24 cellular contexts compared by ENCODE assay signal in the genomic region with DNA sequence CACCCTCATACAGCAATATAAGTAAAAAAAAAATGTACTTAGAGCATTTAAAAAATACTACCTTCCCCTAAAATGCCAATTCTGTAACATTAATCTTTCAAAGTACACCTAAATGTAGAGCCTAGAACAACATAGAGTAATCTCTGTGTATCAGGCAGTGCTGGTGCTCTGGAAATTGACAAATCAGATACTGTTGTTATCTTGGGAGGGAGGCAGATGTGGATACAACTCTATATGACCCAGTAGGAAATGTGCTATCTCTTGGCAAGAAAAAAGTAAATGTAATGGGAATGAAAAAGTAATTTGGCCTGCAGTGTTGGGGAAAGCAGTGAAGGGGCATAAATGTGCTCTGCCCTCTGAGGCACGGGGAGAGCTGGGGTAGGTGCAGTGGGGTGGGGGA.
DNase-seq lines count a peak whose midpoint lies in the region; ATAC-seq and TF ChIP-seq lines count a peak whose summit lies in the region.
"Had no signal": no experiment of that assay in that cellular context is flagged by ENCODE, and none has a peak within 500 bp of the region (broad histone marks: within the 10 kb centered on the region; RNA-seq: fewer than 3 reads in every experiment).

No MANE protein-coding gene starts in this region.

- H3K27ac ChIP-seq in cardiac muscle cell, result peak overlapping the region; percentile 23
- H3K27ac ChIP-seq in right cardiac atrium (ENCODE audit: low read length), result no peak overlapping the region
- peak overlapping the region; percentile 64 for H3K27ac ChIP-seq in brain microvascular endothelial cell
- H3K27ac ChIP-seq: epithelial cell of prostate, PC-9, SJCRH30, vagina had no signal

- H3K27me3 ChIP-seq in cardiac muscle cell (no peaks in the 10 kb centered on the region), right cardiac atrium (ENCODE audit: control insufficient read depth, insufficient read depth) (no peaks in the 10 kb centered on the region), brain microvascular endothelial cell (replicated peaks) (no peaks in the 10 kb centered on the region)
- H3K27me3 ChIP-seq: SJCRH30, vagina had no signal

- POLR2A ChIA-PET in naive thymus-derived CD8-positive, alpha-beta T cell (lab: Charles Lee), result no interaction called here

- no peak overlapping the region for H3K4me3 ChIP-seq in cardiac muscle cell
- H3K4me3 ChIP-seq in right cardiac atrium (ENCODE audit: low read length), result no peak overlapping the region
- no peak overlapping the region for H3K4me3 ChIP-seq in brain microvascular endothelial cell (ENCODE audit: low read depth, low read length)
- H3K4me3 ChIP-seq: PC-9, SJCRH30, vagina had no signal

- no peaks in the 10 kb centered on the region for H3K9me3 Mint-ChIP-seq in naive thymus-derived CD8-positive, alpha-beta T cell
- H3K9me3 Mint-ChIP-seq in natural killer cell treated with Interleukin-12 subunit alpha and Interleukin-12 subunit beta and Interleukin-15 and Interleukin-18, amount 100 ng/mL, for 72 hours, result no peaks in the 10 kb centered on the region
- H3K9me3 Mint-ChIP-seq: activated B cell treated with CpG ODN at 0.5 μM for 24 hours; activated T-helper 1 cell treated with anti-CD3 and anti-CD28 coated beads, Interleukin-12 subunit alpha, Interleukin-12 subunit beta, Interleukin-2, Interleukin-4 antibody, amounts not matched to agents 30 ng/mL and 10 ng/mL and 1 ng/mL, durations not matched to agents 14 hours and 24 hours and 36 hours; naive thymus-derived CD4-positive, alpha-beta T cell; T-helper 2 cell treated with Interferon-gamma antibody and Interleukin-4, amounts not matched to agents 5 μg/mL and 100 μg/mL, for 36 hours had no signal

- H3K4me1 Mint-ChIP-seq in naive thymus-derived CD8-positive, alpha-beta T cell, result peaks cover 0 to 10% (median 6%) of the 10 kb centered on the region in 4 donors
- no peaks in the 10 kb centered on the region for H3K4me1 Mint-ChIP-seq in natural killer cell treated with Interleukin-12 subunit alpha and Interleukin-12 subunit beta and Interleukin-15 and Interleukin-18, amount 100 ng/mL, for 72 hours (ENCODE audit: low read depth in 2 of 2)
- H3K4me1 Mint-ChIP-seq: activated B cell treated with CpG ODN at 0.5 μM for 24 hours had no signal

- in situ Hi-C loops in brain microvascular endothelial cell (cut with HindIII; ENCODE audit: low pct_ligation_motif_present, low sequenced_read_pairs), result no loop called here

- no peaks in the 10 kb centered on the region for H3K4me1 ChIP-seq in cardiac muscle cell (ENCODE audit: low read depth)
- peaks cover 7% of the 10 kb centered on the region for H3K4me1 ChIP-seq in right cardiac atrium (ENCODE audit: control insufficient read depth, insufficient read depth, low read length)
- H3K4me1 ChIP-seq: SJCRH30 had no signal

- no peak for ATAC-seq in right cardiac atrium
- no peak for ATAC-seq in naive thymus-derived CD8-positive, alpha-beta T cell
- no peak for ATAC-seq in natural killer cell treated with Interleukin-12 subunit alpha and Interleukin-12 subunit beta and Interleukin-15 and Interleukin-18, amount 100 ng/mL, for 72 hours
- ATAC-seq: naive thymus-derived CD4-positive, alpha-beta T cell had no signal

- H3K27ac Mint-ChIP-seq in naive thymus-derived CD8-positive, alpha-beta T cell, result peak overlapping the region in 6 of 10 donors; percentile 4 to 87 (median 58)
- peak overlapping the region in 1 of 2 donors; percentile 5 for H3K27ac Mint-ChIP-seq in natural killer cell treated with Interleukin-12 subunit alpha and Interleukin-12 subunit beta and Interleukin-15 and Interleukin-18, amount 100 ng/mL, for 72 hours
- H3K27ac Mint-ChIP-seq: activated B cell treated with CpG ODN at 0.5 μM for 24 hours; activated T-helper 1 cell treated with anti-CD3 and anti-CD28 coated beads, Interleukin-12 subunit alpha, Interleukin-12 subunit beta, Interleukin-2, Interleukin-4 antibody, amounts not matched to agents 30 ng/mL and 10 ng/mL and 1 ng/mL, durations not matched to agents 14 hours and 24 hours and 36 hours; T-helper 2 cell treated with Interferon-gamma antibody and Interleukin-4, amounts not matched to agents 5 μg/mL and 100 μg/mL, for 36 hours had no signal

- no peak overlapping the region for H3K4me3 Mint-ChIP-seq in naive thymus-derived CD8-positive, alpha-beta T cell
- no peak overlapping the region for H3K4me3 Mint-ChIP-seq in natural killer cell treated with Interleukin-12 subunit alpha and Interleukin-12 subunit beta and Interleukin-15 and Interleukin-18, amount 100 ng/mL, for 72 hours
- H3K4me3 Mint-ChIP-seq: activated B cell treated with CpG ODN at 0.5 μM for 24 hours; activated T-helper 1 cell treated with anti-CD3 and anti-CD28 coated beads, Interleukin-12 subunit alpha, Interleukin-12 subunit beta, Interleukin-2, Interleukin-4 antibody, amounts not matched to agents 30 ng/mL and 10 ng/mL and 1 ng/mL, durations not matched to agents 14 hours and 24 hours and 36 hours; naive thymus-derived CD4-positive, alpha-beta T cell; T-helper 2 cell treated with Interferon-gamma antibody and Interleukin-4, amounts not matched to agents 5 μg/mL and 100 μg/mL, for 36 hours had no signal

- peaks cover 6 to 76% (median 62%) of the 10 kb centered on the region in 3 donors for H3K36me3 Mint-ChIP-seq in naive thymus-derived CD8-positive, alpha-beta T cell
- H3K36me3 Mint-ChIP-seq in natural killer cell treated with Interleukin-12 subunit alpha and Interleukin-12 subunit beta and Interleukin-15 and Interleukin-18, amount 100 ng/mL, for 72 hours, result peaks cover 31% of the 10 kb centered on the region

- no peaks in the 10 kb centered on the region for H3K9me3 ChIP-seq in cardiac muscle cell (ENCODE audit: low read depth)
- no peaks in the 10 kb centered on the region for H3K9me3 ChIP-seq in right cardiac atrium (ENCODE audit: control insufficient read depth, low read length)
- H3K9me3 ChIP-seq: SJCRH30, vagina had no signal

- intact Hi-C loops in right cardiac atrium (cut with DNase I), result no loop called here

- DNase-seq in cardiac muscle cell (ENCODE audit: low read depth in 1 of 2, low spot score in 1 of 2) (no peak), right cardiac atrium (no peak), brain microvascular endothelial cell (no peak), anterior cingulate cortex (lab: John Stamatoyannopoulos, UW) (no peak), NCI-H1436 (lab: John Stamatoyannopoulos, UW) (no peak), DMS79 (lab: John Stamatoyannopoulos, UW) (no peak)
- no peak for DNase-seq in naive thymus-derived CD8-positive, alpha-beta T cell
- no peak for DNase-seq in natural killer cell treated with Interleukin-12 subunit alpha and Interleukin-12 subunit beta and Interleukin-15 and Interleukin-18, amount 100 ng/mL, for 72 hours (ENCODE audit: low spot score)
- DNase-seq: activated B cell treated with CpG ODN at 0.5 μM for 24 hours; amygdala; DMS53; H7; mammary epithelial cell; naive thymus-derived CD4-positive, alpha-beta T cell; NCI-H1417; NCI-H2171; NCI-H774; PC-9; SJCRH30; stimulated activated CD4-positive, alpha-beta T cell treated with anti-CD3 and anti-CD28 coated beads, Interleukin-2, amount 100 ng/mL, for 48 hours had no signal

- WGBS in right cardiac atrium, result 36% methylated on average over 1 of the region's 1 CpG

- H3K36me3 ChIP-seq in cardiac muscle cell, result peaks cover 50% of the 10 kb centered on the region
- peaks cover 5% of the 10 kb centered on the region for H3K36me3 ChIP-seq in brain microvascular endothelial cell (replicated peaks)

- H3K27me3 Mint-ChIP-seq in naive thymus-derived CD8-positive, alpha-beta T cell, result no peaks in the 10 kb centered on the region
- no peaks in the 10 kb centered on the region for H3K27me3 Mint-ChIP-seq in natural killer cell treated with Interleukin-12 subunit alpha and Interleukin-12 subunit beta and Interleukin-15 and Interleukin-18, amount 100 ng/mL, for 72 hours
- H3K27me3 Mint-ChIP-seq: activated B cell treated with CpG ODN at 0.5 μM for 24 hours; naive thymus-derived CD4-positive, alpha-beta T cell had no signal

- TF ChIP-seq CTCF in cardiac muscle cell (IDR thresholded peaks at IDR 0.05; ENCODE audit: low read depth, low read length), result no peak
- TF ChIP-seq CTCF in brain microvascular endothelial cell (IDR thresholded peaks at IDR 0.05; ENCODE audit: low read depth, low read length, missing control alignments), result no peak
